In genomic region chr9:92242779-92243136, GRCh38 we compare ENCODE assay signal across 26 cellular contexts. TPM values are rescaled to one million over a fixed set of nuclear protein-coding genes. Genes with fewer than 3 reads are reported as not detected.
DNase-seq lines count a peak whose midpoint lies in the region; ATAC-seq and TF ChIP-seq lines count a peak whose summit lies in the region.
"Had no signal": no experiment of that assay in that cellular context is flagged by ENCODE, and none has a peak within 500 bp of the region (broad histone marks: within the 10 kb centered on the region; RNA-seq: fewer than 3 reads in every experiment).

No MANE protein-coding gene starts in this region.

- H3K4me3 ChIP-seq in esophagus muscularis mucosa = no peak overlapping the region
- H3K4me3 ChIP-seq: body of pancreas, dorsolateral prefrontal cortex, GM23338, neural progenitor cell, right atrium auricular region, spleen had no signal

- no peaks in the 10 kb centered on the region for H3K27me3 Mint-ChIP-seq in activated T-cell treated with anti-CD3 and anti-CD28 coated beads, Interleukin-2, amount 50 U/mL, for 24 hours
- H3K27me3 Mint-ChIP-seq in HFFc6 (ENCODE audit: insufficient read depth) (no peaks in the 10 kb centered on the region; the same call in 1 of the 2 replicates), osteocyte (ENCODE audit: unreplicated experiment) (no peaks in the 10 kb centered on the region)
- H3K27me3 Mint-ChIP-seq: CD8-positive, alpha-beta memory T cell; stimulated activated naive CD8-positive, alpha-beta T cell treated with anti-CD3 and anti-CD28 coated beads, Interleukin-15, amount 100 ng/mL, for 72 hours had no signal

- ATAC-seq in HG03097 (IDR thresholded peaks at IDR 0.05; ENCODE audit: low FRiP score, unreplicated experiment) = no peak
- ATAC-seq: body of pancreas; Panc1; stimulated activated naive CD8-positive, alpha-beta T cell treated with anti-CD3 and anti-CD28 coated beads, Interleukin-15, amount 100 ng/mL, for 72 hours had no signal

- peaks cover 100% of the 10 kb centered on the region for H3K36me3 Mint-ChIP-seq in activated T-cell treated with anti-CD3 and anti-CD28 coated beads, Interleukin-2, amount 50 U/mL, for 24 hours (ENCODE audit: low read depth)
- H3K36me3 Mint-ChIP-seq in HFFc6 (ENCODE audit: low read depth) = peaks cover 73% of the 10 kb centered on the region
- peaks cover 68% of the 10 kb centered on the region for H3K36me3 Mint-ChIP-seq in osteocyte (ENCODE audit: unreplicated experiment)

- no peaks in the 10 kb centered on the region for H3K27me3 ChIP-seq in esophagus muscularis mucosa
- H3K27me3 ChIP-seq: body of pancreas, dorsolateral prefrontal cortex, neural progenitor cell, right atrium auricular region, spleen had no signal

- no peak for TF ChIP-seq EP300 in esophagus muscularis mucosa (IDR thresholded peaks at IDR 0.05)

- no peaks in the 10 kb centered on the region for H3K9me3 Mint-ChIP-seq in activated T-cell treated with anti-CD3 and anti-CD28 coated beads, Interleukin-2, amount 50 U/mL, for 24 hours
- H3K9me3 Mint-ChIP-seq in HFFc6 (no peaks in the 10 kb centered on the region), osteocyte (ENCODE audit: unreplicated experiment) (no peaks in the 10 kb centered on the region)
- H3K9me3 Mint-ChIP-seq: CD8-positive, alpha-beta memory T cell; GM23338; immature natural killer cell; neural progenitor cell; stimulated activated naive CD8-positive, alpha-beta T cell treated with anti-CD3 and anti-CD28 coated beads, Interleukin-15, amount 100 ng/mL, for 72 hours; T-helper 2 cell treated with Interferon-gamma antibody and Interleukin-4, amounts not matched to agents 5 μg/mL and 100 μg/mL, for 36 hours had no signal

- peak; percentile 45 for TF ChIP-seq CTCF in HFFc6 (IDR thresholded peaks at IDR 0.05)
- TF ChIP-seq CTCF in osteocyte (IDR thresholded peaks at IDR 0.05) = peak; percentile 13
- no peak for TF ChIP-seq CTCF in esophagus muscularis mucosa (IDR thresholded peaks at IDR 0.05)

- peaks cover 4% of the 10 kb centered on the region for H3K4me1 Mint-ChIP-seq in activated T-cell treated with anti-CD3 and anti-CD28 coated beads, Interleukin-2, amount 50 U/mL, for 24 hours (ENCODE audit: low read depth)
- peaks cover 64% of the 10 kb centered on the region for H3K4me1 Mint-ChIP-seq in HFFc6 (ENCODE audit: low read depth)
- peaks cover 54% of the 10 kb centered on the region for H3K4me1 Mint-ChIP-seq in osteocyte (ENCODE audit: unreplicated experiment)
- H3K4me1 Mint-ChIP-seq: CD8-positive, alpha-beta memory T cell; GM23338; immature natural killer cell; neural progenitor cell; stimulated activated naive CD8-positive, alpha-beta T cell treated with anti-CD3 and anti-CD28 coated beads, Interleukin-15, amount 100 ng/mL, for 72 hours had no signal

- TF ChIP-seq POLR2A in esophagus muscularis mucosa (IDR thresholded peaks at IDR 0.05; ENCODE audit: low read depth) = no peak

- H3K27ac ChIP-seq in epithelial cell of prostate (peak overlapping the region; percentile 28), esophagus muscularis mucosa (replicated peaks in 1 of 4) (no peak overlapping the region)
- H3K27ac ChIP-seq: body of pancreas, dorsolateral prefrontal cortex, neural progenitor cell, right atrium auricular region, spleen had no signal

- H3K27ac Mint-ChIP-seq in activated T-cell treated with anti-CD3 and anti-CD28 coated beads, Interleukin-2, amount 50 U/mL, for 24 hours = peak overlapping the region; percentile 34
- peak overlapping the region; percentile 88 for H3K27ac Mint-ChIP-seq in HFFc6
- peak overlapping the region; percentile 83 for H3K27ac Mint-ChIP-seq in osteocyte (ENCODE audit: unreplicated experiment)
- H3K27ac Mint-ChIP-seq: GM23338; neural progenitor cell; stimulated activated naive CD8-positive, alpha-beta T cell treated with anti-CD3 and anti-CD28 coated beads, Interleukin-15, amount 100 ng/mL, for 72 hours; T-helper 2 cell treated with Interferon-gamma antibody and Interleukin-4, amounts not matched to agents 5 μg/mL and 100 μg/mL, for 36 hours had no signal

- H3K4me3 Mint-ChIP-seq in activated T-cell treated with anti-CD3 and anti-CD28 coated beads, Interleukin-2, amount 50 U/mL, for 24 hours = no peak overlapping the region
- H3K4me3 Mint-ChIP-seq in HFFc6 (peak overlapping the region; percentile 2; the same call in 1 of the 2 replicates), osteocyte (ENCODE audit: unreplicated experiment) (no peak overlapping the region)
- H3K4me3 Mint-ChIP-seq: CD8-positive, alpha-beta memory T cell; GM23338; immature natural killer cell; neural progenitor cell; stimulated activated naive CD8-positive, alpha-beta T cell treated with anti-CD3 and anti-CD28 coated beads, Interleukin-15, amount 100 ng/mL, for 72 hours; T-helper 2 cell treated with Interferon-gamma antibody and Interleukin-4, amounts not matched to agents 5 μg/mL and 100 μg/mL, for 36 hours had no signal

- H3K4me1 ChIP-seq in esophagus muscularis mucosa = no peaks in the 10 kb centered on the region
- H3K4me1 ChIP-seq: neural progenitor cell, right atrium auricular region, spleen had no signal

- H3K36me3 ChIP-seq in esophagus muscularis mucosa = peaks cover 92 to 100% (median 100%) of the 10 kb centered on the region in 4 donors

- intact Hi-C loops in esophagus muscularis mucosa (cut with DNase I) = loop anchor here (5.0 kb wide), 1 partner anchor 105 kb away; no protein-coding TSS in a partner anchor

- H3K9me3 ChIP-seq in esophagus muscularis mucosa = no peaks in the 10 kb centered on the region
- H3K9me3 ChIP-seq: body of pancreas, right atrium auricular region, spleen had no signal

- 61% methylated on average over 5 of the region's 5 CpGs for WGBS in esophagus muscularis mucosa

- no peak for DNase-seq in activated T-cell treated with anti-CD3 and anti-CD28 coated beads, Interleukin-2, amount 50 U/mL, for 24 hours
- DNase-seq in activated T-cell treated with anti-CD3 and anti-CD28 coated beads, Interleukin-2, amount 50 U/mL, for 48 hours = no peak
- DNase-seq in HFFc6 (no peak), epithelial cell of prostate (ENCODE audit: low read depth, low spot score) (no peak), osteocyte (ENCODE audit: extremely low spot score, unreplicated experiment) (no peak), esophagus muscularis mucosa (ENCODE audit: extremely low spot score) (no peak), NCI-H2227 treated with DMSO at 0.1 percent for 48 hours (lab: John Stamatoyannopoulos, UW) (no peak)
- DNase-seq: activated effector memory CD4-positive, alpha-beta T cell treated with anti-CD3 and anti-CD28 coated beads, Interleukin-2, amount 50 U/mL, for 16 hours; CD8-positive, alpha-beta memory T cell; dorsolateral prefrontal cortex; immature natural killer cell; left cardiac atrium; NCI-H2081; NCI-H526 treated with DMSO at 0.1 percent for 48 hours; NK-92 treated with Interleukin-12 subunit alpha and Interleukin-12 subunit beta, amount 100 ng/mL, for 24 hours; SIG-M5; spleen; stimulated activated CD8-positive, alpha-beta memory T cell treated with anti-CD3 and anti-CD28 coated beads, Interleukin-4, amount 100 ng/mL, for 48 hours; stimulated activated naive CD8-positive, alpha-beta T cell treated with anti-CD3 and anti-CD28 coated beads, Interleukin-15, amount 100 ng/mL, for 72 hours had no signal

RNA-seq across cellular contexts. Expression of gene IARS1, which starts 50.7 kb away (rescaled TPM):
- total RNA-seq in HFFc6 (2021; fragmentation: NEBNext Ultra II Directional; extraction: Animal tissue kit (Norgen Biotek cat#: 25700)) = 100 to 1,000 TPM; 155 to 179 (median 171) TPM
- total RNA-seq in osteocyte = 212 and 231 TPM in 2 replicates
- total RNA-seq in esophagus muscularis mucosa = 10 to 100 TPM; 49.8 to 80.6 (median 67.1) TPM

Comparison
In these comparisons a context has a peak if more than half of its experiments do, and no peak if none do; other contexts are left out.
1. H3K27ac Mint-ChIP-seq: peak in every context shown above with its lines; median percentile 88 in HFFc6; 83 in osteocyte; 34 in activated T-cell treated with anti-CD3 and anti-CD28 coated beads, Interleukin-2, amount 50 U/mL, for 24 hours.
2. CTCF ChIP-seq: peak in HFFc6 (single experiment) and osteocyte (single experiment); none in esophagus muscularis mucosa (0 of 3).